In genomic region chr1:56442456-56442855, GRCh38 we compare ENCODE assay signal across 25 cellular contexts.
"Had no signal": no experiment of that assay in that cellular context is flagged by ENCODE, and none has a peak within 500 bp of the region (broad histone marks: within the 10 kb centered on the region; RNA-seq: fewer than 3 reads in every experiment).

No MANE protein-coding gene starts in this region.

- H3K27me3 Mint-ChIP-seq: activated CD4-positive, alpha-beta memory T cell treated with anti-CD3 and anti-CD28 coated beads, Interleukin-2, amount 10 ng/mL, durations not matched to agents 7 days and 5 days; activated CD4-positive, alpha-beta T cell treated with anti-CD3 and anti-CD28 coated beads for 36 hours; activated CD4-positive, alpha-beta T cell treated with anti-CD3 and anti-CD28 coated beads, Interleukin-2, amount 10 ng/mL, durations not matched to agents 24 days and 14 days; activated naive CD4-positive, alpha-beta T cell treated with anti-CD3 and anti-CD28 coated beads, Interleukin-2, amount 10 ng/mL, durations not matched to agents 7 days and 5 days; activated naive CD8-positive, alpha-beta T cell treated with anti-CD3 and anti-CD28 coated beads, Interleukin-2, amount 10 ng/mL, durations not matched to agents 7 days and 5 days; activated T-cell treated with anti-CD3 and anti-CD28 coated beads, Interleukin-2, amount 50 U/mL, for 24 hours; brain had no signal

- H3K27ac ChIP-seq: ascending aorta, breast epithelium, cardiac muscle cell, colonic mucosa, epithelial cell of prostate had no signal

- H3K27ac Mint-ChIP-seq: activated CD4-positive, alpha-beta memory T cell treated with anti-CD3 and anti-CD28 coated beads, Interleukin-2, amount 10 ng/mL, durations not matched to agents 7 days and 5 days; activated CD4-positive, alpha-beta T cell treated with anti-CD3 and anti-CD28 coated beads for 36 hours; activated CD4-positive, alpha-beta T cell treated with anti-CD3 and anti-CD28 coated beads, Interleukin-2, amount 10 ng/mL, durations not matched to agents 24 days and 14 days; activated naive CD4-positive, alpha-beta T cell treated with anti-CD3 and anti-CD28 coated beads, Interleukin-2, amount 10 ng/mL, durations not matched to agents 7 days and 5 days; activated naive CD4-positive, alpha-beta T cell treated with anti-CD3 and anti-CD28 coated beads, Interleukin-2, amount 50 U/mL, for 72 hours; activated naive CD8-positive, alpha-beta T cell treated with anti-CD3 and anti-CD28 coated beads, Interleukin-2, amount 10 ng/mL, durations not matched to agents 7 days and 5 days; activated T-cell treated with anti-CD3 and anti-CD28 coated beads, Interleukin-2, amount 50 U/mL, for 24 hours; activated T-cell treated with anti-CD3 and anti-CD28 coated beads, Interleukin-2, amount 50 U/mL, for 72 hours had no signal

- H3K4me3 Mint-ChIP-seq: activated CD4-positive, alpha-beta memory T cell treated with anti-CD3 and anti-CD28 coated beads, Interleukin-2, amount 10 ng/mL, durations not matched to agents 7 days and 5 days; activated CD4-positive, alpha-beta T cell treated with anti-CD3 and anti-CD28 coated beads for 36 hours; activated CD4-positive, alpha-beta T cell treated with anti-CD3 and anti-CD28 coated beads, Interleukin-2, amount 10 ng/mL, durations not matched to agents 24 days and 14 days; activated naive CD4-positive, alpha-beta T cell treated with anti-CD3 and anti-CD28 coated beads, Interleukin-2, amount 10 ng/mL, durations not matched to agents 7 days and 5 days; activated naive CD8-positive, alpha-beta T cell treated with anti-CD3 and anti-CD28 coated beads, Interleukin-2, amount 10 ng/mL, durations not matched to agents 7 days and 5 days; activated T-cell treated with anti-CD3 and anti-CD28 coated beads, Interleukin-2, amount 50 U/mL, for 24 hours; activated T-cell treated with anti-CD3 and anti-CD28 coated beads, Interleukin-2, amount 50 U/mL, for 72 hours; brain had no signal

- H3K4me3 ChIP-seq: ascending aorta, breast epithelium, cardiac muscle cell, colonic mucosa had no signal

- ATAC-seq: activated CD4-positive, alpha-beta T cell treated with anti-CD3 and anti-CD28 coated beads for 36 hours; activated naive CD4-positive, alpha-beta T cell treated with anti-CD3 and anti-CD28 coated beads, Interleukin-2, amount 50 U/mL, for 72 hours; activated T-cell treated with anti-CD3 and anti-CD28 coated beads, Interleukin-2, amount 50 U/mL, for 72 hours had no signal

- H3K4me1 Mint-ChIP-seq: activated CD4-positive, alpha-beta memory T cell treated with anti-CD3 and anti-CD28 coated beads, Interleukin-2, amount 10 ng/mL, durations not matched to agents 7 days and 5 days; activated CD4-positive, alpha-beta T cell treated with anti-CD3 and anti-CD28 coated beads for 36 hours; activated CD4-positive, alpha-beta T cell treated with anti-CD3 and anti-CD28 coated beads, Interleukin-2, amount 10 ng/mL, durations not matched to agents 24 days and 14 days; activated naive CD4-positive, alpha-beta T cell treated with anti-CD3 and anti-CD28 coated beads, Interleukin-2, amount 10 ng/mL, durations not matched to agents 7 days and 5 days; activated naive CD8-positive, alpha-beta T cell treated with anti-CD3 and anti-CD28 coated beads, Interleukin-2, amount 10 ng/mL, durations not matched to agents 7 days and 5 days had no signal

- DNase-seq: activated CD4-positive, alpha-beta memory T cell treated with anti-CD3 and anti-CD28 coated beads, Interleukin-2, amount 10 ng/mL, durations not matched to agents 7 days and 5 days; activated CD4-positive, alpha-beta T cell treated with anti-CD3 and anti-CD28 coated beads for 36 hours; activated CD4-positive, alpha-beta T cell treated with anti-CD3 and anti-CD28 coated beads, Interleukin-2, amount 10 ng/mL, durations not matched to agents 24 days and 14 days; activated CD4-positive, CD25-positive, alpha-beta regulatory T cell; activated CD4-positive, CD25-positive, alpha-beta regulatory T cell treated with anti-CD3 and anti-CD28 coated beads, Interleukin-2, amount 50 U/mL, for 72 hours; activated CD8-positive, alpha-beta memory T cell treated with anti-CD3 and anti-CD28 coated beads, Interleukin-2, amount 50 U/mL, for 48 hours; activated gamma-delta T cell; activated naive CD4-positive, alpha-beta T cell; activated naive CD4-positive, alpha-beta T cell treated with anti-CD3 and anti-CD28 coated beads, Interleukin-2, amount 10 ng/mL, durations not matched to agents 7 days and 5 days; activated naive CD8-positive, alpha-beta T cell treated with anti-CD3 and anti-CD28 coated beads, Interleukin-2, amount 10 ng/mL, durations not matched to agents 7 days and 5 days; activated T-cell treated with anti-CD3 and anti-CD28 coated beads for 4 hours; activated T-cell treated with anti-CD3 and anti-CD28 coated beads, Interleukin-2, amount 50 U/mL, for 24 hours; activated T-cell treated with anti-CD3 and anti-CD28 coated beads, Interleukin-2, amount 50 U/mL, for 72 hours; central memory CD4-positive, alpha-beta T cell; cerebellar nuclear complex; colonic mucosa; effector CD8-positive, alpha-beta T cell; foreskin fibroblast; T-helper 2 cell had no signal

- H3K27me3 ChIP-seq: ascending aorta, breast epithelium, cardiac muscle cell, colonic mucosa had no signal

- H3K9me3 Mint-ChIP-seq: activated CD4-positive, alpha-beta T cell treated with anti-CD3 and anti-CD28 coated beads, Interleukin-2, amount 10 ng/mL, durations not matched to agents 24 days and 14 days; activated naive CD4-positive, alpha-beta T cell treated with anti-CD3 and anti-CD28 coated beads, Interleukin-2, amount 10 ng/mL, durations not matched to agents 7 days and 5 days; activated naive CD4-positive, alpha-beta T cell treated with anti-CD3 and anti-CD28 coated beads, Interleukin-2, amount 50 U/mL, for 72 hours; activated naive CD8-positive, alpha-beta T cell treated with anti-CD3 and anti-CD28 coated beads, Interleukin-2, amount 10 ng/mL, durations not matched to agents 7 days and 5 days; activated T-cell treated with anti-CD3 and anti-CD28 coated beads, Interleukin-2, amount 50 U/mL, for 24 hours; activated T-cell treated with anti-CD3 and anti-CD28 coated beads, Interleukin-2, amount 50 U/mL, for 72 hours; brain had no signal

- H3K36me3 ChIP-seq: ascending aorta, breast epithelium, cardiac muscle cell, colonic mucosa had no signal

- H3K9me3 ChIP-seq: ascending aorta, breast epithelium, colonic mucosa had no signal

- H3K4me1 ChIP-seq: colonic mucosa had no signal

- H3K36me3 Mint-ChIP-seq: activated naive CD4-positive, alpha-beta T cell treated with anti-CD3 and anti-CD28 coated beads, Interleukin-2, amount 10 ng/mL, durations not matched to agents 7 days and 5 days; activated naive CD4-positive, alpha-beta T cell treated with anti-CD3 and anti-CD28 coated beads, Interleukin-2, amount 50 U/mL, for 72 hours; activated naive CD8-positive, alpha-beta T cell treated with anti-CD3 and anti-CD28 coated beads, Interleukin-2, amount 10 ng/mL, durations not matched to agents 7 days and 5 days; brain had no signal
